27 cellular contexts compared by ENCODE assay signal in the genomic region with DNA sequence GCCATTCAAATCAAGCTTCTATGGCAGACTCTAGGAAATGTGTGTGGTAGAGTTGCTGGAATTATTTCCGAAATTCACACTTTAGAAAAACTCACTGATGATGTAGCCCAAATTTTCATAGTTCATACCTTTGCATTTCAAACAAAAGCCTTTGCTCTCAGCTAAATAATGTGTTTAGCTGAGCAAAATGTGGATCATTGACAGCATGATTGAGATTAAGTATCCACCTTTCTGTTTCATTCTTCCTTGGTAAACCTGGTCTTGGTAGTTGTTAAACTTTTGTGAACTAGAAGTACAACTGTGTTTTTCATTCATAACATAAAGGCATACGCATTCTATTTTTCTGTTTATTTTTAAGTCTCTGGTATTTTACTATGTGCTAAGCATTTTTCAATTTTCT. TPM values are rescaled to one million over a fixed set of nuclear protein-coding genes. Genes with fewer than 3 reads are reported as not detected.
A peak's percentile ranks its signal among the peaks of the same experiment; 100 is the strongest.
DNase-seq lines count a peak whose midpoint lies in the region; ATAC-seq and TF ChIP-seq lines count a peak whose summit lies in the region.
"Had no signal": no experiment of that assay in that cellular context is flagged by ENCODE, and none has a peak within 500 bp of the region (broad histone marks: within the 10 kb centered on the region; RNA-seq: fewer than 3 reads in every experiment).

No MANE protein-coding gene starts in this region.

- H3K9me3 ChIP-seq in left ventricle myocardium inferior (replicated peaks) (no peaks in the 10 kb centered on the region), right cardiac atrium (ENCODE audit: control insufficient read depth, low read length) (no peaks in the 10 kb centered on the region), esophagus squamous epithelium (no peaks in the 10 kb centered on the region), neural progenitor cell (ENCODE audit: low read depth) (no peaks in the 10 kb centered on the region), aorta (ENCODE audit: control insufficient read depth, low read length) (no peaks in the 10 kb centered on the region)
- no peaks in the 10 kb centered on the region for H3K9me3 ChIP-seq in CD8-positive, alpha-beta T cell (ENCODE audit: low read length)
- H3K9me3 ChIP-seq: A549, Caco-2, lower lobe of right lung, suprapubic skin, vagina had no signal

- no peak for ATAC-seq in right cardiac atrium
- no peak for ATAC-seq in aorta (ENCODE audit: low FRiP score)
- ATAC-seq in CD8-positive, alpha-beta T cell: no peak
- ATAC-seq: A549, esophagus mucosa, lower lobe of right lung had no signal

- H3K4me3 ChIP-seq in left ventricle myocardium inferior (peak overlapping the region; percentile 77), right cardiac atrium (ENCODE audit: low read length) (no peak overlapping the region), esophagus squamous epithelium (peak overlapping the region in 3 of 4 donors; percentile 6 to 35 (median 9)), neural progenitor cell (no peak overlapping the region), aorta (ENCODE audit: low read length in 2 of 2) (peak overlapping the region; percentile 47 to 72)
- H3K4me3 ChIP-seq in CD8-positive, alpha-beta T cell (ENCODE audit: low read depth, low read length): no peak overlapping the region
- H3K4me3 ChIP-seq: A549, lower lobe of right lung, SK-N-MC, suprapubic skin, vagina had no signal

- peaks cover 10% of the 10 kb centered on the region for H3K36me3 Mint-ChIP-seq in neural progenitor cell
- H3K36me3 Mint-ChIP-seq in CD8-positive, alpha-beta T cell: no peaks in the 10 kb centered on the region

- H3K27ac ChIP-seq in left ventricle myocardium inferior (replicated peaks): no peak overlapping the region
- H3K27ac ChIP-seq in right cardiac atrium (ENCODE audit: low read length): no peak overlapping the region
- H3K27ac ChIP-seq in esophagus squamous epithelium: peak overlapping the region in 1 of 4 donors; percentile 7
- H3K27ac ChIP-seq in neural progenitor cell: no peak overlapping the region
- H3K27ac ChIP-seq in aorta (ENCODE audit: low read depth in 1 of 2, low read length in 2 of 2): no peak overlapping the region
- H3K27ac ChIP-seq in CD8-positive, alpha-beta T cell (ENCODE audit: low read depth, low read length): no peak overlapping the region
- H3K27ac ChIP-seq: A549, lower lobe of right lung, SK-N-MC, suprapubic skin, vagina had no signal

- no peak for TF ChIP-seq CTCF in left ventricle myocardium inferior (IDR thresholded peaks at IDR 0.05; ENCODE audit: borderline replicate concordance)
- no peak for TF ChIP-seq CTCF in esophagus squamous epithelium (IDR thresholded peaks at IDR 0.05)
- no peak for TF ChIP-seq CTCF in neural progenitor cell (IDR thresholded peaks at IDR 0.05)
- no peak for TF ChIP-seq CTCF in CD8-positive, alpha-beta T cell (IDR thresholded peaks at IDR 0.05)

- intact Hi-C loops in left ventricle myocardium inferior (cut with micrococcal nuclease) (no loop called here), right cardiac atrium (cut with DNase I) (no loop called here), esophagus squamous epithelium (cut with DNase I) (no loop called here), aorta (cut with DNase I) (loop anchor here (5.0 to 10.0 kb wide), 5 partner anchors 47 to 357 kb away; no protein-coding TSS in a partner anchor)
- intact Hi-C loops in CD8-positive, alpha-beta T cell (cut with DNase I, micrococcal nuclease): no loop called here

- H3K27ac Mint-ChIP-seq in neural progenitor cell: no peak overlapping the region
- H3K27ac Mint-ChIP-seq in CD8-positive, alpha-beta T cell: no peak overlapping the region
- H3K27ac Mint-ChIP-seq: activated CD4-positive, alpha-beta T cell treated with anti-CD3 and anti-CD28 coated beads, Interleukin-2, amount 10 ng/mL, durations not matched to agents 7 days and 5 days; activated naive CD4-positive, alpha-beta T cell treated with anti-CD3 and anti-CD28 coated beads, Interleukin-2, amount 10 ng/mL, durations not matched to agents 7 days and 5 days; activated T-helper 1 cell treated with anti-CD3 and anti-CD28 coated beads, Interleukin-12 subunit alpha, Interleukin-12 subunit beta, Interleukin-2, Interleukin-4 antibody, amounts not matched to agents 30 ng/mL and 10 ng/mL and 1 ng/mL, durations not matched to agents 14 hours and 24 hours and 36 hours had no signal

- H2AFZ ChIP-seq in neural progenitor cell (replicated peaks): no peak overlapping the region

- peaks cover 8% of the 10 kb centered on the region for H4K20me1 ChIP-seq in neural progenitor cell (ENCODE audit: low read depth)

- peaks cover 8% of the 10 kb centered on the region for H3F3A ChIP-seq in neural progenitor cell (ENCODE audit: low read depth)

- H3K9me3 Mint-ChIP-seq in neural progenitor cell: no peaks in the 10 kb centered on the region
- no peaks in the 10 kb centered on the region for H3K9me3 Mint-ChIP-seq in CD8-positive, alpha-beta T cell
- H3K9me3 Mint-ChIP-seq: activated CD4-positive, alpha-beta T cell treated with anti-CD3 and anti-CD28 coated beads, Interleukin-2, amount 10 ng/mL, durations not matched to agents 7 days and 5 days; activated naive CD4-positive, alpha-beta T cell treated with anti-CD3 and anti-CD28 coated beads, Interleukin-2, amount 10 ng/mL, durations not matched to agents 7 days and 5 days; activated T-helper 1 cell treated with anti-CD3 and anti-CD28 coated beads, Interleukin-12 subunit alpha, Interleukin-12 subunit beta, Interleukin-2, Interleukin-4 antibody, amounts not matched to agents 30 ng/mL and 10 ng/mL and 1 ng/mL, durations not matched to agents 14 hours and 24 hours and 36 hours had no signal

- H3K4me3 Mint-ChIP-seq in neural progenitor cell: peak overlapping the region; percentile 55
- H3K4me3 Mint-ChIP-seq in CD8-positive, alpha-beta T cell: no peak overlapping the region
- H3K4me3 Mint-ChIP-seq: activated CD4-positive, alpha-beta T cell treated with anti-CD3 and anti-CD28 coated beads, Interleukin-2, amount 10 ng/mL, durations not matched to agents 7 days and 5 days; activated naive CD4-positive, alpha-beta T cell treated with anti-CD3 and anti-CD28 coated beads, Interleukin-2, amount 10 ng/mL, durations not matched to agents 7 days and 5 days; activated T-helper 1 cell treated with anti-CD3 and anti-CD28 coated beads, Interleukin-12 subunit alpha, Interleukin-12 subunit beta, Interleukin-2, Interleukin-4 antibody, amounts not matched to agents 30 ng/mL and 10 ng/mL and 1 ng/mL, durations not matched to agents 14 hours and 24 hours and 36 hours had no signal

- CTCF ChIA-PET in CD8-positive, alpha-beta T cell (lab: Charles Lee): no interaction called here

- H3K4me1 ChIP-seq in left ventricle myocardium inferior (peaks cover 8% of the 10 kb centered on the region), right cardiac atrium (ENCODE audit: control insufficient read depth, insufficient read depth, low read length) (no peaks in the 10 kb centered on the region), esophagus squamous epithelium (peaks cover 0 to 53% (median 2%) of the 10 kb centered on the region in 3 donors), neural progenitor cell (peaks cover 6% of the 10 kb centered on the region), aorta (ENCODE audit: control insufficient read depth in 1 of 2, insufficient read depth in 2 of 2, low read length in 2 of 2) (peaks cover 0 to 2% of the 10 kb centered on the region in 2 donors)
- peaks cover 3% of the 10 kb centered on the region for H3K4me1 ChIP-seq in CD8-positive, alpha-beta T cell (ENCODE audit: insufficient read depth, low read length)
- H3K4me1 ChIP-seq: A549, lower lobe of right lung had no signal

- DNase-seq in left ventricle myocardium inferior (no peak), right cardiac atrium (no peak), esophagus squamous epithelium (lab: John Stamatoyannopoulos, UW) (no peak), neural progenitor cell (ENCODE audit: low spot score) (no peak), aorta (no peak), AML-193 (lab: John Stamatoyannopoulos, UW) (no peak), NCI-H2171 treated with DMSO at 0.1 percent for 48 hours (lab: John Stamatoyannopoulos, UW) (no peak)
- DNase-seq in CD8-positive, alpha-beta T cell: no peak
- DNase-seq: activated CD4-positive, alpha-beta T cell treated with anti-CD3 and anti-CD28 coated beads, Interleukin-2, amount 10 ng/mL, durations not matched to agents 7 days and 5 days; activated naive CD4-positive, alpha-beta T cell treated with anti-CD3 and anti-CD28 coated beads, Interleukin-2, amount 10 ng/mL, durations not matched to agents 7 days and 5 days; Caco-2; DMS79 treated with DMSO at 0.1 percent for 48 hours; GOT3; islet precursor cell; lower lobe of right lung; NCI-H1436; NCI-H2171; NCI-H524 treated with DMSO at 0.1 percent for 48 hours; RPMI8226; small intestine; T-helper 9 cell had no signal

- POLR2A ChIA-PET in CD8-positive, alpha-beta T cell (lab: Charles Lee): no interaction called here

- 87% methylated on average over 2 of the region's 2 CpGs for WGBS in right cardiac atrium
- WGBS in esophagus squamous epithelium, 2 donors: 53 to 64% methylated on average over 2 of the region's 2 CpGs
- WGBS in aorta, 2 donors: 9 to 13% methylated on average over 2 of the region's 2 CpGs

- H3K9ac ChIP-seq in neural progenitor cell: no peak overlapping the region

- TF ChIP-seq POLR2A in esophagus squamous epithelium (IDR thresholded peaks at IDR 0.05): no peak

- peaks cover 6% of the 10 kb centered on the region for H3K79me2 ChIP-seq in neural progenitor cell (ENCODE audit: low read depth)

- H3K4me1 Mint-ChIP-seq in neural progenitor cell: peaks cover 35% of the 10 kb centered on the region
- peaks cover 6% of the 10 kb centered on the region for H3K4me1 Mint-ChIP-seq in CD8-positive, alpha-beta T cell (ENCODE audit: low read depth)
- H3K4me1 Mint-ChIP-seq: activated CD4-positive, alpha-beta T cell treated with anti-CD3 and anti-CD28 coated beads, Interleukin-2, amount 10 ng/mL, durations not matched to agents 7 days and 5 days; activated naive CD4-positive, alpha-beta T cell treated with anti-CD3 and anti-CD28 coated beads, Interleukin-2, amount 10 ng/mL, durations not matched to agents 7 days and 5 days had no signal

- H3K4me2 ChIP-seq in neural progenitor cell: no peak overlapping the region
- H3K4me2 ChIP-seq: A549 had no signal

- H3K36me3 ChIP-seq in left ventricle myocardium inferior (no peaks in the 10 kb centered on the region), esophagus squamous epithelium (no peaks in the 10 kb centered on the region), neural progenitor cell (no peaks in the 10 kb centered on the region), aorta (ENCODE audit: control insufficient read depth in 1 of 2, insufficient read depth in 2 of 2, low read length in 1 of 2) (no peaks in the 10 kb centered on the region)
- H3K36me3 ChIP-seq in CD8-positive, alpha-beta T cell (ENCODE audit: insufficient read depth, low read length): no peaks in the 10 kb centered on the region
- H3K36me3 ChIP-seq: lower lobe of right lung, suprapubic skin, vagina had no signal

- H3K27me3 ChIP-seq in left ventricle myocardium inferior (ENCODE audit: low read depth) (peaks cover 25% of the 10 kb centered on the region), right cardiac atrium (ENCODE audit: control insufficient read depth, insufficient read depth) (no peaks in the 10 kb centered on the region), esophagus squamous epithelium (peaks cover 0 to 11% (median 0%) of the 10 kb centered on the region in 4 donors), neural progenitor cell (peaks cover 21% of the 10 kb centered on the region), aorta (ENCODE audit: control insufficient read depth in 1 of 2, insufficient read depth in 2 of 2, low read length in 1 of 2) (no peaks in the 10 kb centered on the region)
- H3K27me3 ChIP-seq in CD8-positive, alpha-beta T cell (ENCODE audit: insufficient read depth, low read length): peaks cover 7% of the 10 kb centered on the region
- H3K27me3 ChIP-seq: vagina had no signal

- peaks cover 4% of the 10 kb centered on the region for H3K27me3 Mint-ChIP-seq in neural progenitor cell (ENCODE audit: insufficient read depth, low read depth)
- peaks cover 18% of the 10 kb centered on the region for H3K27me3 Mint-ChIP-seq in CD8-positive, alpha-beta T cell (ENCODE audit: low read depth)

RNA-seq across cellular contexts. Expression of gene PCDH7, which starts 7.2 kb away (rescaled TPM):
- total RNA-seq in left ventricle myocardium inferior: 34.3 TPM
- 10 to 100 TPM in 2 of 4 donors, 1 to 10 TPM in 2; 6.1 to 14.5 (median 10.6) TPM for total RNA-seq in right cardiac atrium
- polyA plus RNA-seq in right cardiac atrium: 1.00 TPM
- 10 to 100 TPM; 12.0 to 68.9 (median 17.9) TPM for total RNA-seq in esophagus squamous epithelium
- 7.9 and 8.1 TPM in 2 replicates for total RNA-seq in neural progenitor cell (ENCODE audit: low replicate concordance)
- 100 to 1,000 TPM; 157 to 232 TPM for total RNA-seq in aorta
- polyA plus RNA-seq in aorta: 10 to 100 TPM; 24.9 to 46.6 TPM
- total RNA-seq in CD8-positive, alpha-beta T cell: not detected
- total RNA-seq: activated CD4-positive, alpha-beta T cell treated with anti-CD3 and anti-CD28 coated beads, Interleukin-2, amount 10 ng/mL, durations not matched to agents 7 days and 5 days; activated T-helper 1 cell treated with anti-CD3 and anti-CD28 coated beads, Interleukin-12 subunit alpha, Interleukin-12 subunit beta, Interleukin-2, Interleukin-4 antibody, amounts not matched to agents 30 ng/mL and 10 ng/mL and 1 ng/mL, durations not matched to agents 14 hours and 24 hours and 36 hours had no signal

Comparison
In these comparisons a context has a peak if more than half of its experiments do, and no peak if none do; other contexts are left out.
1. H3K4me3 ChIP-seq: peak in left ventricle myocardium inferior (single experiment), esophagus squamous epithelium (3 of 4) and aorta (2 of 2); none in right cardiac atrium (single experiment), neural progenitor cell (single experiment) and CD8-positive, alpha-beta T cell (single experiment).
2. intact Hi-C loops: an anchor here in aorta (5.0 to 10.0 kb wide); none called in left ventricle myocardium inferior, right cardiac atrium, esophagus squamous epithelium and CD8-positive, alpha-beta T cell.